ENCODE assay signal across 13 cellular contexts in the genomic region with DNA sequence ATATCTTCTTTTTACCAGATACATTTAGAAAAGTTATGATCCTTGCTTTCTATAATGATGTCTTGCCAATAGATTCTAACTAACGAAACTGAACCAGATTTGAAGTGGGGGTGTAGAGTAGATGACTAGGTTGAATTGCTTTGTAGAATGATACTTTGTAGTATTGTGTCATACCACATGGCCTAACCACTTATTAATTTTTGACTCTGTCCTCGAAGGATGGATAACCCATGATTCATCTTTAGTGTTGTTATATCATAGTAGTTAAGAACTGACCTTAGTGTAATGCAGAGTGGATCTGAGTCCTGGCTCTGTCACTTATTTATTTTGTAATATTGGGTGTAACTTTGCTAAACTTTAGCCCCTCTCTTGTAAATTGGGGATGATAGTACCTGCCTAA. TPM values are rescaled to one million over a fixed set of nuclear protein-coding genes. Genes with fewer than 3 reads are reported as not detected.
DNase-seq lines count a peak whose midpoint lies in the region; ATAC-seq and TF ChIP-seq lines count a peak whose summit lies in the region.
"Had no signal": no experiment of that assay in that cellular context is flagged by ENCODE, and none has a peak within 500 bp of the region (broad histone marks: within the 10 kb centered on the region; RNA-seq: fewer than 3 reads in every experiment).

No MANE protein-coding gene starts in this region.

- peak overlapping the region; percentile 66; the same call in 1 of the 2 replicates for H3K4me2 ChIP-seq in OCI-LY1 (ENCODE audit: low read length)

- TF ChIP-seq CTCF in OCI-LY1 (IDR thresholded peaks at IDR 0.05; ENCODE audit: low read length) (no peak), fibroblast of pulmonary artery (IDR thresholded peaks at IDR 0.05; ENCODE audit: low read length, missing control alignments) (no peak), ascending aorta (IDR thresholded peaks at IDR 0.05) (no peak), lower leg skin (IDR thresholded peaks at IDR 0.05) (no peak)

- H3K9ac ChIP-seq in OCI-LY1 (ENCODE audit: low read length): no peak overlapping the region
- H3K9ac ChIP-seq: BLaER1 had no signal

- no peaks in the 10 kb centered on the region for H3K27me3 ChIP-seq in OCI-LY1 (ENCODE audit: insufficient read depth, low read length)
- no peaks in the 10 kb centered on the region for H3K27me3 ChIP-seq in ascending aorta
- H3K27me3 ChIP-seq: BLaER1 had no signal

- no peaks in the 10 kb centered on the region for H3F3A ChIP-seq in OCI-LY1 (ENCODE audit: insufficient read depth, low read length)

- 29 to 39% methylated on average over 2 of the region's 2 CpGs for WGBS in lower leg skin, 2 donors

- H3K4me1 ChIP-seq in OCI-LY1 (ENCODE audit: insufficient read depth, low read length, severe bottlenecking) (peaks cover 45% of the 10 kb centered on the region), ascending aorta (peaks cover 0 to 32% of the 10 kb centered on the region in 2 donors)

- no peak for ATAC-seq in activated T-cell treated with anti-CD3 and anti-CD28 coated beads, Interleukin-2, amount 50 U/mL, for 72 hours (replicated peaks in 1 of 2)

- no peaks in the 10 kb centered on the region for H3K9me2 ChIP-seq in OCI-LY1 (ENCODE audit: low read depth, low read length)

- TF ChIP-seq POLR2A in lower leg skin (IDR thresholded peaks at IDR 0.05): no peak

- H4K20me1 ChIP-seq in OCI-LY1 (ENCODE audit: insufficient read depth, low read length): peaks cover 4% of the 10 kb centered on the region; the same call in 1 of the 2 replicates

- intact Hi-C loops in ascending aorta (cut with DNase I): no loop called here
- intact Hi-C loops in lower leg skin (cut with DNase I; ENCODE audit: low total_unique reads): no loop called here

- H3K4me3 ChIP-seq in OCI-LY1 (ENCODE audit: low read depth, low read length, poor library complexity, severe bottlenecking) (no peak overlapping the region), fibroblast of pulmonary artery (replicated peaks; ENCODE audit: low read depth, low read length) (no peak overlapping the region), ascending aorta (no peak overlapping the region), lower leg skin (ENCODE audit: low read depth, poor library complexity, severe bottlenecking) (no peak overlapping the region)
- H3K4me3 ChIP-seq: BLaER1 had no signal

- H3K27ac ChIP-seq in OCI-LY1 (ENCODE audit: low read depth, low read length, poor library complexity, severe bottlenecking) (no peak overlapping the region), ascending aorta (no peak overlapping the region)
- H3K27ac ChIP-seq: BLaER1 had no signal

- peak overlapping the region; percentile 6 to 66 for H3K4me3 Mint-ChIP-seq in activated T-cell treated with anti-CD3 and anti-CD28 coated beads, Interleukin-2, amount 50 U/mL, for 72 hours

- H3K79me2 ChIP-seq in OCI-LY1 (ENCODE audit: insufficient read depth, low read length): peaks cover 88% of the 10 kb centered on the region

- peaks cover 55% of the 10 kb centered on the region for H3K4me1 Mint-ChIP-seq in activated T-cell treated with anti-CD3 and anti-CD28 coated beads, Interleukin-2, amount 50 U/mL, for 72 hours (ENCODE audit: low read depth)

- no peak for DNase-seq in activated T-cell treated with anti-CD3 and anti-CD28 coated beads, Interleukin-2, amount 50 U/mL, for 72 hours
- DNase-seq in activated T-cell treated with anti-CD3 and anti-CD28 coated beads, Interleukin-2, amount 50 U/mL, for 1 hour: no peak
- DNase-seq in fibroblast of pulmonary artery (ENCODE audit: low read depth) (peak; percentile 43), stromal cell of bone marrow (ENCODE audit: low read depth) (peak; percentile 54), ascending aorta (ENCODE audit: low spot score in 2 of 2) (no peak), lower leg skin (ENCODE audit: low spot score in 2 of 2) (no peak)
- DNase-seq in stimulated activated CD4-positive, alpha-beta T cell treated with anti-CD3 and anti-CD28 coated beads, Interleukin-12 subunit alpha, Interleukin-12 subunit beta, amount 100 ng/mL, for 4 hours: no peak
- DNase-seq: activated CD8-positive, alpha-beta memory T cell treated with anti-CD3 and anti-CD28 coated beads, Interleukin-2, amount 50 U/mL, for 4 hours; dermis blood vessel endothelial cell; retina; stimulated activated CD8-positive, alpha-beta memory T cell treated with anti-CD3 and anti-CD28 coated beads, Interleukin-4, amount 100 ng/mL, for 48 hours had no signal

- no peaks in the 10 kb centered on the region for H3K9me3 Mint-ChIP-seq in activated T-cell treated with anti-CD3 and anti-CD28 coated beads, Interleukin-2, amount 50 U/mL, for 72 hours

- H3K9me3 ChIP-seq in OCI-LY1 (ENCODE audit: low read length) (no peaks in the 10 kb centered on the region), ascending aorta (no peaks in the 10 kb centered on the region)
- H3K9me3 ChIP-seq: BLaER1 had no signal

- H3K27ac Mint-ChIP-seq in activated T-cell treated with anti-CD3 and anti-CD28 coated beads, Interleukin-2, amount 50 U/mL, for 72 hours: peak overlapping the region; percentile 47

- H3K36me3 ChIP-seq in OCI-LY1 (ENCODE audit: insufficient read depth, low read length) (peaks cover 11% of the 10 kb centered on the region; the same call in 1 of the 2 replicates), ascending aorta (no peaks in the 10 kb centered on the region)

- no peaks in the 10 kb centered on the region for H3K27me3 Mint-ChIP-seq in activated T-cell treated with anti-CD3 and anti-CD28 coated beads, Interleukin-2, amount 50 U/mL, for 72 hours (ENCODE audit: low read depth)

- H2AFZ ChIP-seq in OCI-LY1 (ENCODE audit: low read length): no peak overlapping the region

- peaks cover 4 to 5% of the 10 kb centered on the region in 2 donors for H3K36me3 Mint-ChIP-seq in activated T-cell treated with anti-CD3 and anti-CD28 coated beads, Interleukin-2, amount 50 U/mL, for 72 hours (ENCODE audit: insufficient read depth in 2 of 2)

RNA-seq across cellular contexts. Expression of gene PHF3, which starts 4.5 kb away (rescaled TPM):
- total RNA-seq in activated T-cell treated with anti-CD3 and anti-CD28 coated beads, Interleukin-2, amount 50 U/mL, for 72 hours: 10 to 100 TPM; 69.7 to 72.6 TPM
- 31.5 TPM for total RNA-seq in ascending aorta
- 10 to 100 TPM; 41.0 to 63.5 (median 55.1) TPM for total RNA-seq in lower leg skin

Comparison
In these comparisons a context has a peak if more than half of its experiments do, and no peak if none do; other contexts are left out.
1. DNase-seq: peak in fibroblast of pulmonary artery (single experiment) and stromal cell of bone marrow (single experiment); none in activated T-cell treated with anti-CD3 and anti-CD28 coated beads, Interleukin-2, amount 50 U/mL, for 72 hours (0 of 2), activated T-cell treated with anti-CD3 and anti-CD28 coated beads, Interleukin-2, amount 50 U/mL, for 1 hour (single experiment), ascending aorta (0 of 2), lower leg skin (0 of 2) and stimulated activated CD4-positive, alpha-beta T cell treated with anti-CD3 and anti-CD28 coated beads, Interleukin-12 subunit alpha, Interleukin-12 subunit beta, amount 100 ng/mL, for 4 hours (single experiment).